ENCODE assay signal across 32 cellular contexts in the genomic region with DNA sequence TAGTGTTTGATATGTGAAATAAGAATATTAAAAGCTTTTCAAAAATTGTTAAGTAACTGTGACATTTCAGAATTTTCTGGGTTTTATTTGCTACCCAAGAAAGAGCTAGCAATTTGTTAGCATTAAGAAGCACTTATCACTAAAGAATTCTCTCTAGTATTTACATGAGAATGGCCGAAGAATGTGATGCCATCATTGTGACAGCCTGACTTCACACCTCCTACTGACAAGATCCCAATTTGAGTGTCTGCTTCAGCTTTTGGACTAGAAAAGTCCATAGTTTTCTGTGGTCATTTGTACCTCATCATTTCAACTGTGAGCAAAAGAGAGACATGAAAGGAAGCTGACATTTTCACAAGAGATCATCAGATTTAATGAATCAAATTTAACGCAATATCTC.
"Had no signal": no experiment of that assay in that cellular context is flagged by ENCODE, and none has a peak within 500 bp of the region (broad histone marks: within the 10 kb centered on the region; RNA-seq: fewer than 3 reads in every experiment).

No MANE protein-coding gene starts in this region.

- H2AFZ ChIP-seq: hepatocyte, parathyroid adenoma had no signal

- DNase-seq: activated CD4-positive, alpha-beta T cell treated with anti-CD3 and anti-CD28 coated beads for 48 hours; activated CD4-positive, alpha-beta T cell treated with anti-CD3 and anti-CD28 coated beads, Interleukin-2, amount 50 U/mL, for 48 hours; activated CD8-positive, alpha-beta memory T cell treated with anti-CD3 and anti-CD28 coated beads, Interleukin-2, amount 50 U/mL, for 4 hours; activated gamma-delta T cell; activated naive CD4-positive, alpha-beta T cell treated with anti-CD3 and anti-CD28 coated beads, Interleukin-2, amount 10 ng/mL, durations not matched to agents 7 days and 5 days; activated naive CD8-positive, alpha-beta T cell treated with anti-CD3 and anti-CD28 coated beads, Interleukin-2, amount 10 ng/mL, durations not matched to agents 7 days and 5 days; activated T-cell treated with anti-CD3 and anti-CD28 coated beads, Interleukin-2, amount 50 U/mL, for 24 hours; dorsolateral prefrontal cortex; effector memory CD4-positive, alpha-beta T cell; erythroblast; left cardiac atrium; left ventricle myocardium superior; naive B cell; nephron progenitor cell; occipital lobe; psoas muscle; sigmoid colon; small intestine; stimulated activated CD4-positive, alpha-beta T cell treated with anti-CD3 and anti-CD28 coated beads, Interleukin-4, amount 100 ng/mL, for 24 hours; T-helper 1 cell; uterus had no signal

- H3K27me3 Mint-ChIP-seq: activated naive CD4-positive, alpha-beta T cell treated with anti-CD3 and anti-CD28 coated beads, Interleukin-2, amount 10 ng/mL, durations not matched to agents 7 days and 5 days; activated naive CD8-positive, alpha-beta T cell treated with anti-CD3 and anti-CD28 coated beads, Interleukin-2, amount 10 ng/mL, durations not matched to agents 7 days and 5 days; activated T-cell treated with anti-CD3 and anti-CD28 coated beads, Interleukin-2, amount 50 U/mL, for 24 hours; naive B cell; stimulated activated naive CD8-positive, alpha-beta T cell treated with anti-CD3 and anti-CD28 coated beads, Interleukin-15, Interleukin-2, amounts not matched to agents 100 ng/mL and 50 ng/mL, for 24 hours; type B pancreatic cell had no signal

- H3K9me3 ChIP-seq: ascending aorta, gastroesophageal sphincter, psoas muscle, sigmoid colon, uterus had no signal

- H3K36me3 Mint-ChIP-seq: activated naive CD4-positive, alpha-beta T cell treated with anti-CD3 and anti-CD28 coated beads, Interleukin-2, amount 10 ng/mL, durations not matched to agents 7 days and 5 days; activated naive CD8-positive, alpha-beta T cell treated with anti-CD3 and anti-CD28 coated beads, Interleukin-2, amount 10 ng/mL, durations not matched to agents 7 days and 5 days; brain; mesothelial cell of epicardium; naive B cell; stimulated activated effector memory CD8-positive, alpha-beta T cell treated with anti-CD3 and anti-CD28 coated beads, Interleukin-12 subunit alpha, Interleukin-12 subunit beta, amount 100 ng/mL, for 72 hours; type B pancreatic cell had no signal

- H3K27me3 ChIP-seq: ascending aorta, dorsolateral prefrontal cortex, gastroesophageal sphincter, hepatocyte, sigmoid colon, uterus had no signal

- H3K79me2 ChIP-seq: hepatocyte, parathyroid adenoma had no signal

- ATAC-seq: gastroesophageal sphincter; left cardiac atrium; left ventricle myocardium superior; psoas muscle; stimulated activated effector memory CD8-positive, alpha-beta T cell treated with anti-CD3 and anti-CD28 coated beads, Interleukin-12 subunit alpha, Interleukin-12 subunit beta, amount 100 ng/mL, for 72 hours had no signal

- H3K4me1 Mint-ChIP-seq: activated naive CD4-positive, alpha-beta T cell treated with anti-CD3 and anti-CD28 coated beads, Interleukin-2, amount 10 ng/mL, durations not matched to agents 7 days and 5 days; activated naive CD8-positive, alpha-beta T cell treated with anti-CD3 and anti-CD28 coated beads, Interleukin-2, amount 10 ng/mL, durations not matched to agents 7 days and 5 days; brain; mesothelial cell of epicardium; naive B cell; nephron progenitor cell; stimulated activated effector memory CD8-positive, alpha-beta T cell treated with anti-CD3 and anti-CD28 coated beads, Interleukin-12 subunit alpha, Interleukin-12 subunit beta, amount 100 ng/mL, for 72 hours had no signal

- H3K27ac Mint-ChIP-seq: activated naive CD4-positive, alpha-beta T cell treated with anti-CD3 and anti-CD28 coated beads, Interleukin-2, amount 10 ng/mL, durations not matched to agents 7 days and 5 days; activated naive CD8-positive, alpha-beta T cell treated with anti-CD3 and anti-CD28 coated beads, Interleukin-2, amount 10 ng/mL, durations not matched to agents 7 days and 5 days; activated T-cell treated with anti-CD3 and anti-CD28 coated beads, Interleukin-2, amount 50 U/mL, for 24 hours; brain; mesothelial cell of epicardium; naive B cell; nephron progenitor cell; stimulated activated effector memory CD8-positive, alpha-beta T cell treated with anti-CD3 and anti-CD28 coated beads, Interleukin-12 subunit alpha, Interleukin-12 subunit beta, amount 100 ng/mL, for 72 hours; stimulated activated naive CD8-positive, alpha-beta T cell treated with anti-CD3 and anti-CD28 coated beads, Interleukin-15, Interleukin-2, amounts not matched to agents 100 ng/mL and 50 ng/mL, for 24 hours; T-helper 2 cell treated with Interferon-gamma antibody and Interleukin-4, amounts not matched to agents 5 μg/mL and 100 μg/mL, for 36 hours; type B pancreatic cell had no signal

- H3K27ac ChIP-seq: ascending aorta, coronary artery, dorsolateral prefrontal cortex, gastroesophageal sphincter, hepatocyte, parathyroid adenoma, psoas muscle, sigmoid colon, uterus had no signal

- H3K4me3 Mint-ChIP-seq: activated naive CD4-positive, alpha-beta T cell treated with anti-CD3 and anti-CD28 coated beads, Interleukin-2, amount 10 ng/mL, durations not matched to agents 7 days and 5 days; activated naive CD8-positive, alpha-beta T cell treated with anti-CD3 and anti-CD28 coated beads, Interleukin-2, amount 10 ng/mL, durations not matched to agents 7 days and 5 days; activated T-cell treated with anti-CD3 and anti-CD28 coated beads, Interleukin-2, amount 50 U/mL, for 24 hours; brain; mesothelial cell of epicardium; naive B cell; nephron progenitor cell; stimulated activated effector memory CD8-positive, alpha-beta T cell treated with anti-CD3 and anti-CD28 coated beads, Interleukin-12 subunit alpha, Interleukin-12 subunit beta, amount 100 ng/mL, for 72 hours; stimulated activated naive CD8-positive, alpha-beta T cell treated with anti-CD3 and anti-CD28 coated beads, Interleukin-15, Interleukin-2, amounts not matched to agents 100 ng/mL and 50 ng/mL, for 24 hours; T-helper 2 cell treated with Interferon-gamma antibody and Interleukin-4, amounts not matched to agents 5 μg/mL and 100 μg/mL, for 36 hours; type B pancreatic cell had no signal

- H3K4me3 ChIP-seq: ascending aorta, coronary artery, dorsolateral prefrontal cortex, gastroesophageal sphincter, hepatocyte, psoas muscle, sigmoid colon, uterus had no signal

- H3K4me2 ChIP-seq: hepatocyte had no signal

- H3K36me3 ChIP-seq: ascending aorta, gastroesophageal sphincter, sigmoid colon, uterus had no signal

- H3K9ac ChIP-seq: parathyroid adenoma had no signal

- H3K9me3 Mint-ChIP-seq: T-helper 2 cell treated with Interferon-gamma antibody and Interleukin-4, amounts not matched to agents 5 μg/mL and 100 μg/mL, for 36 hours had no signal

- H3K4me1 ChIP-seq: ascending aorta, gastroesophageal sphincter, parathyroid adenoma, psoas muscle, uterus had no signal
